In the genomic region with DNA sequence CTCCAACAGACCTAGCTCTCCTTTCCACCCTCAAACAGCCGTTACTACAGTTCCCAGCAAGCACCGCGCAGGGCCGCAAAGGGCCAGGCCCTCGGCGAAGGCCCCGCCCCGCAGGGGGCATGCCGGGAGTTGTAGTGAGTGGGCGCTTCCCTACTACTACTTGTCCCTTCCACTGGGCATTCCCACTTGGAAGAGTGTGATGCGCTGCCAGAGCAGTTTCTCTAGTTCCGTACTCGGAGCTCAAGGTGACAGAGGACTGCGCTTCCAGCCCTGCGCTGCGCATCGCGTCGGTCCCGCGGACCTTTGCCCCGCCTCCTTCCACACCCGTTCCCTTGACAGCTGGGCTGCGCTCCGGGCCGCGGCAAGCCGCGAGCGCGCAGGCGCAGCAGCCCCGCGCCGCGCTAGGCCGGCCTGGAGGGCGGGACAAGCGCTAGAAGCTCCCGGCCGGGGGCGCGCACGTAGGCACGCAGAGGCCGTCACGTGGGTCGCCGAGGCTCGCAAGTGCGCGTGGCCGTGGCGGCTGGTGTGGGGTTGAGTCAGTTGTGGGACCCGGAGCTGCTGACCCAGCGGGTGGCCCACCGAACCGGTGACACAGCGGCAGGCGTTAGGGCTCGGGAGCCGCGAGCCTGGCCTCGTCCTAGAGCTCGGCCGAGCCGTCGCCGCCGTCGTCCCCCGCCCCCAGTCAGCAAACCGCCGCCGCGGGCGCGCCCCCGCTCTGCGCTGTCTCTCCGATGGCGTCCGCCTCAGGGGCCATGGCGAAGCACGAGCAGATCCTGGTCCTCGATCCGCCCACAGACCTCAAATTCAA, we compare ENCODE assay signal across 1 cellular context.
TF ChIP-seq lines count a peak whose summit lies in the region.

A gene with protein sequence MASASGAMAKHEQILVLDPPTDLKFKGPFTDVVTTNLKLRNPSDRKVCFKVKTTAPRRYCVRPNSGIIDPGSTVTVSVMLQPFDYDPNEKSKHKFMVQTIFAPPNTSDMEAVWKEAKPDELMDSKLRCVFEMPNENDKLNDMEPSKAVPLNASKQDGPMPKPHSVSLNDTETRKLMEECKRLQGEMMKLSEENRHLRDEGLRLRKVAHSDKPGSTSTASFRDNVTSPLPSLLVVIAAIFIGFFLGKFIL (plus strand): TSS at position 491 of the 808 bp plus-strand sequence. CDS start 241 bp downstream, at position 732.

TF ChIP-seq in K562, 482 proteins besides CTCF, POLR2A, EP300 and RAD21 (continued from another document and continues in another):
- TF ChIP-seq, protein P1, sequence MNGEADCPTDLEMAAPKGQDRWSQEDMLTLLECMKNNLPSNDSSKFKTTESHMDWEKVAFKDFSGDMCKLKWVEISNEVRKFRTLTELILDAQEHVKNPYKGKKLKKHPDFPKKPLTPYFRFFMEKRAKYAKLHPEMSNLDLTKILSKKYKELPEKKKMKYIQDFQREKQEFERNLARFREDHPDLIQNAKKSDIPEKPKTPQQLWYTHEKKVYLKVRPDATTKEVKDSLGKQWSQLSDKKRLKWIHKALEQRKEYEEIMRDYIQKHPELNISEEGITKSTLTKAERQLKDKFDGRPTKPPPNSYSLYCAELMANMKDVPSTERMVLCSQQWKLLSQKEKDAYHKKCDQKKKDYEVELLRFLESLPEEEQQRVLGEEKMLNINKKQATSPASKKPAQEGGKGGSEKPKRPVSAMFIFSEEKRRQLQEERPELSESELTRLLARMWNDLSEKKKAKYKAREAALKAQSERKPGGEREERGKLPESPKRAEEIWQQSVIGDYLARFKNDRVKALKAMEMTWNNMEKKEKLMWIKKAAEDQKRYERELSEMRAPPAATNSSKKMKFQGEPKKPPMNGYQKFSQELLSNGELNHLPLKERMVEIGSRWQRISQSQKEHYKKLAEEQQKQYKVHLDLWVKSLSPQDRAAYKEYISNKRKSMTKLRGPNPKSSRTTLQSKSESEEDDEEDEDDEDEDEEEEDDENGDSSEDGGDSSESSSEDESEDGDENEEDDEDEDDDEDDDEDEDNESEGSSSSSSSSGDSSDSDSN (IDR thresholded peaks at IDR 0.05; ENCODE audit: borderline replicate concordance in 1 of 2, low read depth in 2 of 2, low read length in 2 of 2): peak; percentile 93 to 95; a peak in 3 of 4 replicates
- TF ChIP-seq, protein P2, sequence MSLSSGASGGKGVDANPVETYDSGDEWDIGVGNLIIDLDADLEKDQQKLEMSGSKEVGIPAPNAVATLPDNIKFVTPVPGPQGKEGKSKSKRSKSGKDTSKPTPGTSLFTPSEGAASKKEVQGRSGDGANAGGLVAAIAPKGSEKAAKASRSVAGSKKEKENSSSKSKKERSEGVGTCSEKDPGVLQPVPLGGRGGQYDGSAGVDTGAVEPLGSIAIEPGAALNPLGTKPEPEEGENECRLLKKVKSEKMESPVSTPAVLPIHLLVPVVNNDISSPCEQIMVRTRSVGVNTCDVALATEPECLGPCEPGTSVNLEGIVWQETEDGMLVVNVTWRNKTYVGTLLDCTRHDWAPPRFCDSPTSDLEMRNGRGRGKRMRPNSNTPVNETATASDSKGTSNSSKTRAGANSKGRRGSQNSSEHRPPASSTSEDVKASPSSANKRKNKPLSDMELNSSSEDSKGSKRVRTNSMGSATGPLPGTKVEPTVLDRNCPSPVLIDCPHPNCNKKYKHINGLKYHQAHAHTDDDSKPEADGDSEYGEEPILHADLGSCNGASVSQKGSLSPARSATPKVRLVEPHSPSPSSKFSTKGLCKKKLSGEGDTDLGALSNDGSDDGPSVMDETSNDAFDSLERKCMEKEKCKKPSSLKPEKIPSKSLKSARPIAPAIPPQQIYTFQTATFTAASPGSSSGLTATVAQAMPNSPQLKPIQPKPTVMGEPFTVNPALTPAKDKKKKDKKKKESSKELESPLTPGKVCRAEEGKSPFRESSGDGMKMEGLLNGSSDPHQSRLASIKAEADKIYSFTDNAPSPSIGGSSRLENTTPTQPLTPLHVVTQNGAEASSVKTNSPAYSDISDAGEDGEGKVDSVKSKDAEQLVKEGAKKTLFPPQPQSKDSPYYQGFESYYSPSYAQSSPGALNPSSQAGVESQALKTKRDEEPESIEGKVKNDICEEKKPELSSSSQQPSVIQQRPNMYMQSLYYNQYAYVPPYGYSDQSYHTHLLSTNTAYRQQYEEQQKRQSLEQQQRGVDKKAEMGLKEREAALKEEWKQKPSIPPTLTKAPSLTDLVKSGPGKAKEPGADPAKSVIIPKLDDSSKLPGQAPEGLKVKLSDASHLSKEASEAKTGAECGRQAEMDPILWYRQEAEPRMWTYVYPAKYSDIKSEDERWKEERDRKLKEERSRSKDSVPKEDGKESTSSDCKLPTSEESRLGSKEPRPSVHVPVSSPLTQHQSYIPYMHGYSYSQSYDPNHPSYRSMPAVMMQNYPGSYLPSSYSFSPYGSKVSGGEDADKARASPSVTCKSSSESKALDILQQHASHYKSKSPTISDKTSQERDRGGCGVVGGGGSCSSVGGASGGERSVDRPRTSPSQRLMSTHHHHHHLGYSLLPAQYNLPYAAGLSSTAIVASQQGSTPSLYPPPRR (CRISPR knock-in tag; IDR thresholded peaks at IDR 0.05; ENCODE audit: borderline replicate concordance): peak; percentile 67; the same call in 1 of the 2 replicates
- TF ChIP-seq, protein P3, sequence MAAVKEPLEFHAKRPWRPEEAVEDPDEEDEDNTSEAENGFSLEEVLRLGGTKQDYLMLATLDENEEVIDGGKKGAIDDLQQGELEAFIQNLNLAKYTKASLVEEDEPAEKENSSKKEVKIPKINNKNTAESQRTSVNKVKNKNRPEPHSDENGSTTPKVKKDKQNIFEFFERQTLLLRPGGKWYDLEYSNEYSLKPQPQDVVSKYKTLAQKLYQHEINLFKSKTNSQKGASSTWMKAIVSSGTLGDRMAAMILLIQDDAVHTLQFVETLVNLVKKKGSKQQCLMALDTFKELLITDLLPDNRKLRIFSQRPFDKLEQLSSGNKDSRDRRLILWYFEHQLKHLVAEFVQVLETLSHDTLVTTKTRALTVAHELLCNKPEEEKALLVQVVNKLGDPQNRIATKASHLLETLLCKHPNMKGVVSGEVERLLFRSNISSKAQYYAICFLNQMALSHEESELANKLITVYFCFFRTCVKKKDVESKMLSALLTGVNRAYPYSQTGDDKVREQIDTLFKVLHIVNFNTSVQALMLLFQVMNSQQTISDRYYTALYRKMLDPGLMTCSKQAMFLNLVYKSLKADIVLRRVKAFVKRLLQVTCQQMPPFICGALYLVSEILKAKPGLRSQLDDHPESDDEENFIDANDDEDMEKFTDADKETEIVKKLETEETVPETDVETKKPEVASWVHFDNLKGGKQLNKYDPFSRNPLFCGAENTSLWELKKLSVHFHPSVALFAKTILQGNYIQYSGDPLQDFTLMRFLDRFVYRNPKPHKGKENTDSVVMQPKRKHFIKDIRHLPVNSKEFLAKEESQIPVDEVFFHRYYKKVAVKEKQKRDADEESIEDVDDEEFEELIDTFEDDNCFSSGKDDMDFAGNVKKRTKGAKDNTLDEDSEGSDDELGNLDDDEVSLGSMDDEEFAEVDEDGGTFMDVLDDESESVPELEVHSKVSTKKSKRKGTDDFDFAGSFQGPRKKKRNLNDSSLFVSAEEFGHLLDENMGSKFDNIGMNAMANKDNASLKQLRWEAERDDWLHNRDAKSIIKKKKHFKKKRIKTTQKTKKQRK (IDR thresholded peaks at IDR 0.05; ENCODE audit: borderline replicate concordance, low read depth, low read length): no peak
- TF ChIP-seq ARID1B (IDR thresholded peaks at IDR 0.05): no peak
- TF ChIP-seq, protein P4, sequence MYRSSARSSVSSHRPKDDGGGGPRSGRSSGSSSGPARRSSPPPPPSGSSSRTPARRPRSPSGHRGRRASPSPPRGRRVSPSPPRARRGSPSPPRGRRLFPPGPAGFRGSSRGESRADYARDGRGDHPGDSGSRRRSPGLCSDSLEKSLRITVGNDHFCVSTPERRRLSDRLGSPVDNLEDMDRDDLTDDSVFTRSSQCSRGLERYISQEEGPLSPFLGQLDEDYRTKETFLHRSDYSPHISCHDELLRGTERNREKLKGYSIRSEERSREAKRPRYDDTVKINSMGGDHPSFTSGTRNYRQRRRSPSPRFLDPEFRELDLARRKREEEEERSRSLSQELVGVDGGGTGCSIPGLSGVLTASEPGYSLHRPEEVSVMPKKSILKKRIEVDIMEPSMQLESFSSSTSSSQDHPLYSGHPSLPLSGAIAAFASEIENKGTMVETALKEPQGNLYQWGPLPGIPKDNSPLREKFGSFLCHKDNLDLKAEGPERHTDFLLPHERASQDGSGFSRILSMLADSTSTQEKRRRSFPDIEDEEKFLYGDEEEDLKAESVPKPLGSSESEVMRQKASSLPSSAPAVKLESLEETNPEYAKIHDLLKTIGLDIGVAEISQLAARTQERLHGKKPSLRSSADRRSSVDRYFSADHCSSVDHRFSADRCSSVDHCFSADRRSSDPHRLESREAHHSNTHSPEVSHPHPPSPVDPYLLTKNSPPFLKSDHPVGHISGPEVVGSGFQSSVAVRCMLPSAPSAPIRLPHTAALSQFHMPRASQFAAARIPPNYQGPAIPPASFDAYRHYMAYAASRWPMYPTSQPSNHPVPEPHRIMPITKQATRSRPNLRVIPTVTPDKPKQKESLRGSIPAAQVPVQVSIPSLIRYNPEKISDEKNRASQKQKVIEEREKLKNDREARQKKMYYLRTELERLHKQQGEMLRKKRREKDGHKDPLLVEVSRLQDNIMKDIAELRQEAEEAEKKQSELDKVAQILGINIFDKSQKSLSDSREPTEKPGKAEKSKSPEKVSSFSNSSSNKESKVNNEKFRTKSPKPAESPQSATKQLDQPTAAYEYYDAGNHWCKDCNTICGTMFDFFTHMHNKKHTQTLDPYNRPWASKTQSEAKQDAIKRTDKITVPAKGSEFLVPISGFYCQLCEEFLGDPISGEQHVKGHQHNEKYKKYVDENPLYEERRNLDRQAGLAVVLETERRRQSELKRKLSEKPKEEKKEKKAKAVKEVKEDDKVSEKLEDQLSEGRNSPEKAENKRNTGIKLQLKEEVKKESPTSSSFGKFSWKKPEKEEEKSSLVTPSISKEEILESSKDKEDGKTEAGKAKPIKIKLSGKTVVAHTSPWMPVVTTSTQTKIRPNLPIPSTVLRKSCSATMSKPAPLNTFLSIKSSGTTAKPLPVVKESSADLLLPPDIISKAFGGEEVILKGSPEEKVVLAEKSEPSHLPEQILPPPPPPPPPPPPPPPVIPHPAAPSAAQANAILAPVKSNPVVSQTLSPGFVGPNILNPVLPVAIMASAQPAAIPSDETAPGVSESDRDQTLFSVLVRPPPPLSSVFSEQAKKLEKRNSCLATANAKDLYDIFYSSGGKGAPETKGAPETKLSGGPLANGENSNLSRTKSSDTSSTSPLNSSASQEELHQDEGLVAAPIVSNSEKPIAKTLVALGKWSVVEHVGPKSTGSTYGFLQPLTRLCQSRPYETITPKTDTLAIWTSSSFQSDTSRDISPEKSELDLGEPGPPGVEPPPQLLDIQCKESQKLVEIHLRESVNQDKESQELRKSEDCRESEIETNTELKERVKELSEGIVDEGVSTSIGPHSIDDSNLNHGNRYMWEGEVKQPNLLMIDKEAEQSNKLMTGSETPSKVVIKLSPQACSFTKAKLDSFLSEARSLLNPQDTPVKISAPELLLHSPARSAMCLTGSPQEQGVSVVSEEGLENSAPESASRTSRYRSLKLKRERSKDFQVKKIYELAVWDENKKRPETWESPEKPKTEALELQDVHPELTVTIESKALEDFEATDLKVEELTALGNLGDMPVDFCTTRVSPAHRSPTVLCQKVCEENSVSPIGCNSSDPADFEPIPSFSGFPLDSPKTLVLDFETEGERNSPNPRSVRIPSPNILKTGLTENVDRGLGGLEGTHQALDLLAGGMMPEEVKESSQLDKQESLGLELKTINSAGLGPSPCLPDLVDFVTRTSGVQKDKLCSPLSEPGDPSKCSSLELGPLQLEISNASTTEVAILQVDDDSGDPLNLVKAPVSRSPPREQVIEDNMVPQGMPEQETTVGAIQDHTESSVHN (IDR thresholded peaks at IDR 0.05; ENCODE audit: borderline replicate concordance in 1 of 2, low read depth in 1 of 2): no peak
- TF ChIP-seq ZKSCAN3 (CRISPR knock-in tag; IDR thresholded peaks at IDR 0.05): no peak
- TF ChIP-seq FOSL1 (tag; conservative IDR thresholded peaks at IDR 0.05): no peak
- TF ChIP-seq, protein P5, sequence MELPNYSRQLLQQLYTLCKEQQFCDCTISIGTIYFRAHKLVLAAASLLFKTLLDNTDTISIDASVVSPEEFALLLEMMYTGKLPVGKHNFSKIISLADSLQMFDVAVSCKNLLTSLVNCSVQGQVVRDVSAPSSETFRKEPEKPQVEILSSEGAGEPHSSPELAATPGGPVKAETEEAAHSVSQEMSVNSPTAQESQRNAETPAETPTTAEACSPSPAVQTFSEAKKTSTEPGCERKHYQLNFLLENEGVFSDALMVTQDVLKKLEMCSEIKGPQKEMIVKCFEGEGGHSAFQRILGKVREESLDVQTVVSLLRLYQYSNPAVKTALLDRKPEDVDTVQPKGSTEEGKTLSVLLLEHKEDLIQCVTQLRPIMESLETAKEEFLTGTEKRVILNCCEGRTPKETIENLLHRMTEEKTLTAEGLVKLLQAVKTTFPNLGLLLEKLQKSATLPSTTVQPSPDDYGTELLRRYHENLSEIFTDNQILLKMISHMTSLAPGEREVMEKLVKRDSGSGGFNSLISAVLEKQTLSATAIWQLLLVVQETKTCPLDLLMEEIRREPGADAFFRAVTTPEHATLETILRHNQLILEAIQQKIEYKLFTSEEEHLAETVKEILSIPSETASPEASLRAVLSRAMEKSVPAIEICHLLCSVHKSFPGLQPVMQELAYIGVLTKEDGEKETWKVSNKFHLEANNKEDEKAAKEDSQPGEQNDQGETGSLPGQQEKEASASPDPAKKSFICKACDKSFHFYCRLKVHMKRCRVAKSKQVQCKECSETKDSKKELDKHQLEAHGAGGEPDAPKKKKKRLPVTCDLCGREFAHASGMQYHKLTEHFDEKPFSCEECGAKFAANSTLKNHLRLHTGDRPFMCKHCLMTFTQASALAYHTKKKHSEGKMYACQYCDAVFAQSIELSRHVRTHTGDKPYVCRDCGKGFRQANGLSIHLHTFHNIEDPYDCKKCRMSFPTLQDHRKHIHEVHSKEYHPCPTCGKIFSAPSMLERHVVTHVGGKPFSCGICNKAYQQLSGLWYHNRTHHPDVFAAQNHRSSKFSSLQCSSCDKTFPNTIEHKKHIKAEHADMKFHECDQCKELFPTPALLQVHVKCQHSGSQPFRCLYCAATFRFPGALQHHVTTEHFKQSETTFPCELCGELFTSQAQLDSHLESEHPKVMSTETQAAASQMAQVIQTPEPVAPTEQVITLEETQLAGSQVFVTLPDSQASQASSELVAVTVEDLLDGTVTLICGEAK (IDR thresholded peaks at IDR 0.05): no peak
- TF ChIP-seq, protein P5 (CRISPR knock-in tag; IDR thresholded peaks at IDR 0.05): no peak
- TF ChIP-seq NFATC3 (IDR thresholded peaks at IDR 0.05): peak; percentile 86; the same call in 1 of the 2 replicates
